19 cellular contexts compared by ENCODE assay signal in genomic region chr17:80095844-80096475, GRCh38. TPM values are rescaled to one million over a fixed set of nuclear protein-coding genes. Genes with fewer than 3 reads are reported as not detected.
DNase-seq lines count a peak whose midpoint lies in the region; ATAC-seq, FAIRE-seq and TF ChIP-seq lines count a peak whose summit lies in the region.
"Had no signal": no experiment of that assay in that cellular context is flagged by ENCODE, and none has a peak within 500 bp of the region (broad histone marks: within the 10 kb centered on the region; RNA-seq: fewer than 3 reads in every experiment).

No MANE protein-coding gene starts in this region.

- H3K9me3 ChIP-seq in SK-N-SH (no peaks in the 10 kb centered on the region), kidney (ENCODE audit: control insufficient read depth in 1 of 2, low read length in 2 of 2) (no peaks in the 10 kb centered on the region), osteoblast (ENCODE audit: low read depth, low read length) (no peaks in the 10 kb centered on the region)

- no peaks in the 10 kb centered on the region for H4K20me1 ChIP-seq in SK-N-SH (ENCODE audit: insufficient read depth)
- H4K20me1 ChIP-seq in osteoblast (ENCODE audit: insufficient read depth, low read length): no peaks in the 10 kb centered on the region

- H3K79me2 ChIP-seq in SK-N-SH (ENCODE audit: insufficient read depth): no peaks in the 10 kb centered on the region
- H3K79me2 ChIP-seq in osteoblast (ENCODE audit: insufficient read depth, low read length): no peaks in the 10 kb centered on the region

- TF ChIP-seq CTCF in SK-N-SH (IDR thresholded peaks at IDR 0.05): no peak
- TF ChIP-seq CTCF in kidney (IDR thresholded peaks at IDR 0.05; ENCODE audit: borderline replicate concordance, extremely low read depth, insufficient read depth): no peak
- TF ChIP-seq CTCF in osteoblast (IDR thresholded peaks at IDR 0.05; ENCODE audit: extremely low read depth, low read depth, low read length): no peak

- FAIRE-seq in kidney (lab: Jason Lieb, UNC): no peak
- FAIRE-seq: H54 had no signal

- H3K4me2 ChIP-seq in SK-N-SH: no peak overlapping the region
- H3K4me2 ChIP-seq in osteoblast (ENCODE audit: insufficient read depth, low read length): no peak overlapping the region
- H3K4me2 ChIP-seq: KMS-11 had no signal

- no peaks in the 10 kb centered on the region for H3K9me2 ChIP-seq in SK-N-SH

- peak overlapping the region in 1 of 2 experiments; percentile 60; a peak in 1 of 4 replicates for H3K27ac ChIP-seq in SK-N-SH (ENCODE audit: low read depth in 2 of 2, low read length in 1 of 2)
- no peak overlapping the region for H3K27ac ChIP-seq in kidney (ENCODE audit: low read depth in 2 of 2, low read length in 2 of 2)
- no peak overlapping the region for H3K27ac ChIP-seq in osteoblast (ENCODE audit: low read depth, low read length)
- H3K27ac ChIP-seq: HL-60, KMS-11, RWPE1 had no signal

- H3K9ac ChIP-seq in SK-N-SH (no peak overlapping the region), kidney (ENCODE audit: low read length in 2 of 2) (no peak overlapping the region)
- H3K9ac ChIP-seq: KMS-11 had no signal

- POLR2A ChIA-PET in SK-N-SH (lab: Yijun Ruan, JAX): interaction anchor here (0.6 kb wide), 1 partner anchor 257 kb away, joined by 3 read pairs; no protein-coding TSS in a partner anchor

- peaks cover 9% of the 10 kb centered on the region for H3K27me3 Mint-ChIP-seq in activated T-helper 2 cell treated with anti-CD3 and anti-CD28 coated beads, Interferon-gamma antibody, Interleukin-2, Interleukin-4, amounts not matched to agents 10 μg/mL and 5 μg/mL and 100 μg/mL, durations not matched to agents 14 hours and 24 hours and 36 hours (ENCODE audit: low read depth)

- CTCF ChIA-PET in SK-N-SH (lab: Yijun Ruan, JAX): interaction anchor here (1.0 to 7.8 kb wide), 3 partner anchors 11 to 87 kb away, joined by 3 to 86 read pairs (median 4); no protein-coding TSS in a partner anchor

- no peaks in the 10 kb centered on the region for H3K9me3 Mint-ChIP-seq in activated T-helper 2 cell treated with anti-CD3 and anti-CD28 coated beads, Interferon-gamma antibody, Interleukin-2, Interleukin-4, amounts not matched to agents 10 μg/mL and 5 μg/mL and 100 μg/mL, durations not matched to agents 14 hours and 24 hours and 36 hours
- H3K9me3 Mint-ChIP-seq: HFFc6 had no signal

- H3K36me3 ChIP-seq in SK-N-SH (replicated peaks in 1 of 2; ENCODE audit: control insufficient read depth in 1 of 2, insufficient read depth in 2 of 2, low read length in 1 of 2) (no peaks in the 10 kb centered on the region), kidney (ENCODE audit: control insufficient read depth in 1 of 2, insufficient read depth in 2 of 2, low read length in 2 of 2) (no peaks in the 10 kb centered on the region), osteoblast (ENCODE audit: insufficient read depth, low read length) (no peaks in the 10 kb centered on the region)

- H3K4me1 Mint-ChIP-seq in activated T-helper 2 cell treated with anti-CD3 and anti-CD28 coated beads, Interferon-gamma antibody, Interleukin-2, Interleukin-4, amounts not matched to agents 10 μg/mL and 5 μg/mL and 100 μg/mL, durations not matched to agents 14 hours and 24 hours and 36 hours (ENCODE audit: low read depth): peaks cover 13% of the 10 kb centered on the region

- H3F3A ChIP-seq in SK-N-SH (replicated peaks; ENCODE audit: insufficient read depth): no peaks in the 10 kb centered on the region

- no peak for DNase-seq in SK-N-SH
- DNase-seq in kidney: peak; percentile 70
- DNase-seq in osteoblast (ENCODE audit: insufficient read length, low spot score, missing footprints): peak; percentile 29
- DNase-seq in activated T-helper 2 cell treated with anti-CD3 and anti-CD28 coated beads, Interferon-gamma antibody, Interleukin-2, Interleukin-4, amounts not matched to agents 10 μg/mL and 5 μg/mL and 100 μg/mL, durations not matched to agents 14 hours and 24 hours and 36 hours (ENCODE audit: low spot score): no peak
- DNase-seq: CD4-positive, CD25-positive, alpha-beta regulatory T cell; DMS79; HFFc6; NCI-H1105; NCI-H146; NCI-H2029; NCI-H510A; NK-92 treated with Interleukin-12 subunit alpha and Interleukin-12 subunit beta, amount 100 ng/mL, for 24 hours had no signal

- TF ChIP-seq EP300 in Ishikawa (IDR thresholded peaks at IDR 0.05; ENCODE audit: borderline replicate concordance): no peak
- no peak for TF ChIP-seq EP300 in SK-N-SH (IDR thresholded peaks at IDR 0.05; ENCODE audit: borderline replicate concordance in 1 of 2, low read depth in 1 of 2, low read length in 1 of 2)

- intact Hi-C loops in kidney (cut with DNase I): no loop called here
- intact Hi-C loops in activated T-helper 2 cell treated with anti-CD3 and anti-CD28 coated beads, Interferon-gamma antibody, Interleukin-2, Interleukin-4, amounts not matched to agents 10 μg/mL and 5 μg/mL and 100 μg/mL, durations not matched to agents 14 hours and 24 hours and 36 hours (cut with micrococcal nuclease): no loop called here

- H2AFZ ChIP-seq in SK-N-SH (ENCODE audit: low read depth) (no peak overlapping the region), osteoblast (ENCODE audit: low read length) (no peak overlapping the region)

- no peaks in the 10 kb centered on the region for H3K27me3 ChIP-seq in SK-N-SH (ENCODE audit: insufficient read depth)
- H3K27me3 ChIP-seq in osteoblast (ENCODE audit: insufficient read depth, low read length): peaks cover 2% of the 10 kb centered on the region

- 64% methylated on average over 6 of the region's 16 CpGs for WGBS in SK-N-SH (ENCODE audit: low lambda C conversion rate)

- H3K4me1 ChIP-seq in SK-N-SH (ENCODE audit: control insufficient read depth in 1 of 2, insufficient read depth in 2 of 2, low read depth in 1 of 2, low read length in 1 of 2) (peaks cover 0 to 16% of the 10 kb centered on the region in 2 experiments; a peak in 2 of 4 replicates), kidney (ENCODE audit: control insufficient read depth in 1 of 2, insufficient read depth in 1 of 2, low read depth in 1 of 2, low read length in 2 of 2) (no peaks in the 10 kb centered on the region), osteoblast (ENCODE audit: insufficient read depth, low read length) (peaks cover 7% of the 10 kb centered on the region)

- no peaks in the 10 kb centered on the region for H3K36me3 Mint-ChIP-seq in activated T-helper 2 cell treated with anti-CD3 and anti-CD28 coated beads, Interferon-gamma antibody, Interleukin-2, Interleukin-4, amounts not matched to agents 10 μg/mL and 5 μg/mL and 100 μg/mL, durations not matched to agents 14 hours and 24 hours and 36 hours (ENCODE audit: low read depth)
- H3K36me3 Mint-ChIP-seq: CD4-positive, CD25-positive, alpha-beta regulatory T cell had no signal

- H3K4me3 Mint-ChIP-seq in activated T-helper 2 cell treated with anti-CD3 and anti-CD28 coated beads, Interferon-gamma antibody, Interleukin-2, Interleukin-4, amounts not matched to agents 10 μg/mL and 5 μg/mL and 100 μg/mL, durations not matched to agents 14 hours and 24 hours and 36 hours (ENCODE audit: low read depth): no peak overlapping the region
- H3K4me3 Mint-ChIP-seq: HFFc6 had no signal

- no peak overlapping the region for H3K4me3 ChIP-seq in SK-N-SH (ENCODE audit: low read depth in 2 of 2, low read length in 1 of 2)
- H3K4me3 ChIP-seq in kidney (ENCODE audit: low read length in 2 of 2): no peak overlapping the region
- H3K4me3 ChIP-seq in osteoblast (ENCODE audit: insufficient read depth, low read length): no peak overlapping the region

- ATAC-seq in GM18867 (IDR thresholded peaks at IDR 0.05; ENCODE audit: unreplicated experiment) (no peak), HG02623 (IDR thresholded peaks at IDR 0.05; ENCODE audit: unreplicated experiment) (no peak)

- H3K27ac Mint-ChIP-seq in activated T-helper 2 cell treated with anti-CD3 and anti-CD28 coated beads, Interferon-gamma antibody, Interleukin-2, Interleukin-4, amounts not matched to agents 10 μg/mL and 5 μg/mL and 100 μg/mL, durations not matched to agents 14 hours and 24 hours and 36 hours: no peak overlapping the region
- H3K27ac Mint-ChIP-seq: CD4-positive, CD25-positive, alpha-beta regulatory T cell; HFFc6 had no signal

- TF ChIP-seq RAD21 in Ishikawa (IDR thresholded peaks at IDR 0.05; ENCODE audit: low read depth) (no peak), SK-N-SH (IDR thresholded peaks at IDR 0.05; ENCODE audit: low read length) (no peak)

RNA-seq across cellular contexts. Expression of gene GAA, which starts 5.4 kb away (rescaled TPM):
- polyA plus RNA-seq in SK-N-SH (2012; rRNA removed) (19.5 and 27.3 TPM in 2 replicates), kidney (ENCODE audit: insufficient read depth, low read depth, low replicate concordance) (78.7 TPM)
- 14.3 and 26.4 TPM in 2 replicates for polyA plus RNA-seq in SK-N-SH (2012; cell fraction: cytosol; rRNA removed)
- 132 and 175 TPM in 2 replicates for polyA plus RNA-seq in SK-N-SH (2012; cell fraction: nucleus; rRNA removed)
- total RNA-seq in kidney (62.3 TPM), osteoblast (76.7 and 91.3 TPM in 2 replicates)
- 23.6 and 26.1 TPM in 2 replicates for total RNA-seq in activated T-helper 2 cell treated with anti-CD3 and anti-CD28 coated beads, Interferon-gamma antibody, Interleukin-2, Interleukin-4, amounts not matched to agents 10 μg/mL and 5 μg/mL and 100 μg/mL, durations not matched to agents 14 hours and 24 hours and 36 hours

RNA-seq across cellular contexts. Expression of gene EIF4A3, which starts 51.0 kb away (rescaled TPM):
- polyA plus RNA-seq in SK-N-SH (2012; rRNA removed) (173 and 335 TPM in 2 replicates), kidney (ENCODE audit: insufficient read depth, low read depth, low replicate concordance) (63.6 TPM)
- polyA plus RNA-seq in SK-N-SH (2012; cell fraction: cytosol; rRNA removed): 154 and 176 TPM in 2 replicates
- polyA plus RNA-seq in SK-N-SH (2012; cell fraction: nucleus; rRNA removed): 201 and 247 TPM in 2 replicates
- total RNA-seq in kidney (75.0 TPM), osteoblast (44.5 and 46.3 TPM in 2 replicates)
- 167 and 169 TPM in 2 replicates for total RNA-seq in activated T-helper 2 cell treated with anti-CD3 and anti-CD28 coated beads, Interferon-gamma antibody, Interleukin-2, Interleukin-4, amounts not matched to agents 10 μg/mL and 5 μg/mL and 100 μg/mL, durations not matched to agents 14 hours and 24 hours and 36 hours

RNA-seq across cellular contexts. Expression of gene CCDC40, which starts 59.5 kb away (rescaled TPM):
- polyA plus RNA-seq in SK-N-SH (2012; rRNA removed) (17.3 and 21.6 TPM in 2 replicates), kidney (ENCODE audit: insufficient read depth, low read depth, low replicate concordance) (5.1 TPM)
- polyA plus RNA-seq in SK-N-SH (2012; cell fraction: cytosol; rRNA removed): 8.0 and 8.3 TPM in 2 replicates
- polyA plus RNA-seq in SK-N-SH (2012; cell fraction: nucleus; rRNA removed): 87.6 and 92.0 TPM in 2 replicates
- total RNA-seq in kidney (22.6 TPM), osteoblast (8.3 and 11.8 TPM in 2 replicates)
- total RNA-seq in activated T-helper 2 cell treated with anti-CD3 and anti-CD28 coated beads, Interferon-gamma antibody, Interleukin-2, Interleukin-4, amounts not matched to agents 10 μg/mL and 5 μg/mL and 100 μg/mL, durations not matched to agents 14 hours and 24 hours and 36 hours: 0.18 TPM in 1 of 2 replicates, not detected in the other
- polyA plus RNA-seq: CD4-positive, CD25-positive, alpha-beta regulatory T cell had no signal

Comparison
In these comparisons a context has a peak if more than half of its experiments do, and no peak if none do; other contexts are left out.
1. DNase-seq: peak in kidney (single experiment) and osteoblast (single experiment); none in SK-N-SH (single experiment) and activated T-helper 2 cell treated with anti-CD3 and anti-CD28 coated beads, Interferon-gamma antibody, Interleukin-2, Interleukin-4, amounts not matched to agents 10 μg/mL and 5 μg/mL and 100 μg/mL, durations not matched to agents 14 hours and 24 hours and 36 hours (single experiment).